Comparison of ENCODE assay signal across 12 cellular contexts in genomic region chr7:37441405-37441797, GRCh38. TPM values are rescaled to one million over a fixed set of nuclear protein-coding genes. Genes with fewer than 3 reads are reported as not detected.
DNase-seq lines count a peak whose midpoint lies in the region; ATAC-seq and TF ChIP-seq lines count a peak whose summit lies in the region.
"Had no signal": no experiment of that assay in that cellular context is flagged by ENCODE, and none has a peak within 500 bp of the region (broad histone marks: within the 10 kb centered on the region; RNA-seq: fewer than 3 reads in every experiment).

No MANE protein-coding gene starts in this region.

- TF ChIP-seq POLR2A in thyroid gland (IDR thresholded peaks at IDR 0.05): no peak

- peak overlapping the region; percentile 51 for H3K4me3 Mint-ChIP-seq in activated naive CD4-positive, alpha-beta T cell treated with anti-CD3 and anti-CD28 coated beads, Interleukin-2, amount 10 ng/mL, durations not matched to agents 7 days and 5 days
- peak overlapping the region; percentile 77 for H3K4me3 Mint-ChIP-seq in activated T-helper 17 cell treated with anti-CD3 and anti-CD28 coated beads, Interleukin-2, amount 50 U/mL, for 72 hours
- H3K4me3 Mint-ChIP-seq: nephron had no signal

- no peaks in the 10 kb centered on the region for H3K27me3 Mint-ChIP-seq in activated naive CD4-positive, alpha-beta T cell treated with anti-CD3 and anti-CD28 coated beads, Interleukin-2, amount 10 ng/mL, durations not matched to agents 7 days and 5 days
- H3K27me3 Mint-ChIP-seq in activated T-helper 17 cell treated with anti-CD3 and anti-CD28 coated beads, Interleukin-2, amount 50 U/mL, for 72 hours: no peaks in the 10 kb centered on the region

- no peaks in the 10 kb centered on the region for H3K36me3 ChIP-seq in thyroid gland
- H3K36me3 ChIP-seq: brain microvascular endothelial cell had no signal

- CTCF ChIA-PET in activated naive CD4-positive, alpha-beta T cell treated with anti-CD3 and anti-CD28 coated beads, Interleukin-2, amount 10 ng/mL, durations not matched to agents 7 days and 5 days (lab: Charles Lee): interaction anchor here (0.8 to 1.4 kb wide), 2 partner anchors 84 to 86 kb away, joined by 3 to 6 read pairs; no protein-coding TSS in a partner anchor

- peak overlapping the region; percentile 92 for H3K27ac Mint-ChIP-seq in activated naive CD4-positive, alpha-beta T cell treated with anti-CD3 and anti-CD28 coated beads, Interleukin-2, amount 10 ng/mL, durations not matched to agents 7 days and 5 days
- peak overlapping the region; percentile 93 for H3K27ac Mint-ChIP-seq in activated T-helper 17 cell treated with anti-CD3 and anti-CD28 coated beads, Interleukin-2, amount 50 U/mL, for 72 hours
- H3K27ac Mint-ChIP-seq: nephron had no signal

- ATAC-seq in activated T-helper 17 cell treated with anti-CD3 and anti-CD28 coated beads, Interleukin-2, amount 50 U/mL, for 72 hours (replicated peaks): no peak
- no peak for ATAC-seq in GM18502 (IDR thresholded peaks at IDR 0.05; ENCODE audit: poor library complexity, unreplicated experiment)

- H3K9me3 ChIP-seq in thyroid gland: no peaks in the 10 kb centered on the region

- 54 to 58% methylated on average over 3 of the region's 3 CpGs for WGBS in thyroid gland, 2 donors

- peak overlapping the region; percentile 63 to 99 (median 97) for H3K27ac ChIP-seq in thyroid gland
- H3K27ac ChIP-seq: brain microvascular endothelial cell had no signal

- H3K4me1 ChIP-seq in thyroid gland: peaks cover 65 to 93% of the 10 kb centered on the region in 2 donors

- no peaks in the 10 kb centered on the region for H3K9me3 Mint-ChIP-seq in activated naive CD4-positive, alpha-beta T cell treated with anti-CD3 and anti-CD28 coated beads, Interleukin-2, amount 10 ng/mL, durations not matched to agents 7 days and 5 days
- no peaks in the 10 kb centered on the region for H3K9me3 Mint-ChIP-seq in activated T-helper 17 cell treated with anti-CD3 and anti-CD28 coated beads, Interleukin-2, amount 50 U/mL, for 72 hours
- H3K9me3 Mint-ChIP-seq: nephron had no signal

- peaks cover 48% of the 10 kb centered on the region for H3K36me3 Mint-ChIP-seq in activated naive CD4-positive, alpha-beta T cell treated with anti-CD3 and anti-CD28 coated beads, Interleukin-2, amount 10 ng/mL, durations not matched to agents 7 days and 5 days
- H3K36me3 Mint-ChIP-seq in activated T-helper 17 cell treated with anti-CD3 and anti-CD28 coated beads, Interleukin-2, amount 50 U/mL, for 72 hours (ENCODE audit: low read depth): peaks cover 28% of the 10 kb centered on the region

- no peaks in the 10 kb centered on the region for H3K27me3 ChIP-seq in thyroid gland
- H3K27me3 ChIP-seq: brain microvascular endothelial cell had no signal

- no peak for DNase-seq in activated naive CD4-positive, alpha-beta T cell treated with anti-CD3 and anti-CD28 coated beads, Interleukin-2, amount 10 ng/mL, durations not matched to agents 7 days and 5 days
- DNase-seq in activated naive CD4-positive, alpha-beta T cell (lab: John Stamatoyannopoulos, UW): no peak
- DNase-seq in lung microvascular endothelial cell (ENCODE audit: low read depth in 2 of 2) (peak; percentile 36 to 40), thyroid gland (no peak), posterior vena cava (ENCODE audit: low spot score) (no peak), posterior cingulate gyrus (no peak)
- DNase-seq: brain microvascular endothelial cell, NCI-H1105 treated with DMSO at 0.1 percent for 48 hours, NCI-H82 had no signal

- no peak overlapping the region for H3K4me3 ChIP-seq in thyroid gland (replicated peaks in 1 of 3)

- no peak for TF ChIP-seq CTCF in thyroid gland (IDR thresholded peaks at IDR 0.05)

- H3K4me1 Mint-ChIP-seq in activated naive CD4-positive, alpha-beta T cell treated with anti-CD3 and anti-CD28 coated beads, Interleukin-2, amount 10 ng/mL, durations not matched to agents 7 days and 5 days: peaks cover 83% of the 10 kb centered on the region
- H3K4me1 Mint-ChIP-seq in activated T-helper 17 cell treated with anti-CD3 and anti-CD28 coated beads, Interleukin-2, amount 50 U/mL, for 72 hours: peaks cover 53% of the 10 kb centered on the region

- intact Hi-C loops in thyroid gland (cut with DNase I): no loop called here
- intact Hi-C loops in posterior vena cava (cut with DNase I): loop anchor here in 1 of 2 donors (10.0 kb wide), 1 partner anchor 773 kb away; no protein-coding TSS in a partner anchor
- intact Hi-C loops in posterior cingulate gyrus (cut with DNase I): loop anchor here (10.0 kb wide), 1 partner anchor 393 kb away; no protein-coding TSS in a partner anchor

RNA-seq across cellular contexts. Expression of gene ELMO1, which starts 7.3 kb away (rescaled TPM):
- 100 to 1,000 TPM in 1 of 2 donors, 10 to 100 TPM in 1; 77.4 to 106 TPM for total RNA-seq in activated T-helper 17 cell treated with anti-CD3 and anti-CD28 coated beads, Interleukin-2, amount 50 U/mL, for 72 hours
- 30.7 and 36.5 TPM in 2 replicates for total RNA-seq in lung microvascular endothelial cell
- 100 to 1,000 TPM; 168 to 423 (median 312) TPM for total RNA-seq in thyroid gland
- total RNA-seq in posterior vena cava: 10 to 100 TPM; 32.2 to 46.7 TPM

Comparison
In these comparisons a context has a peak if more than half of its experiments do, and no peak if none do; other contexts are left out.
1. DNase-seq: peak in lung microvascular endothelial cell (2 of 2); none in activated naive CD4-positive, alpha-beta T cell treated with anti-CD3 and anti-CD28 coated beads, Interleukin-2, amount 10 ng/mL, durations not matched to agents 7 days and 5 days (single experiment), activated naive CD4-positive, alpha-beta T cell (0 of 4), thyroid gland (0 of 2), posterior vena cava (single experiment) and posterior cingulate gyrus (0 of 10).